1 cellular context compared by ENCODE assay signal in genomic region chr9:137492464-137493162, GRCh38.
TF ChIP-seq lines count a peak whose summit lies in the region.

No MANE protein-coding gene starts in this region.

TF ChIP-seq in K562, 482 proteins besides CTCF, POLR2A, EP300 and RAD21:
- TF ChIP-seq MTA1 (IDR thresholded peaks at IDR 0.05; ENCODE audit: borderline replicate concordance) (no peak), REST (CRISPR knock-in tag; IDR thresholded peaks at IDR 0.05; ENCODE audit: low read depth) (no peak), NFYB (IDR thresholded peaks at IDR 0.05; ENCODE audit: extremely low read depth, insufficient read length) (no peak), SP2 (IDR thresholded peaks at IDR 0.05; ENCODE audit: extremely low read depth, low read depth, low read length, poor library complexity, severe bottlenecking) (no peak), CREB3L1 (IDR thresholded peaks at IDR 0.05; ENCODE audit: borderline replicate concordance, low read depth) (no peak), HBP1 (CRISPR knock-in tag; IDR thresholded peaks at IDR 0.05) (no peak), DEAF1 (CRISPR knock-in tag; IDR thresholded peaks at IDR 0.05) (no peak), YY1 (IDR thresholded peaks at IDR 0.05; ENCODE audit: borderline replicate concordance in 1 of 3, control insufficient read depth in 1 of 3, extremely low read depth in 1 of 3, insufficient read depth in 3 of 3, insufficient read length in 1 of 3, insufficient replicate concordance in 2 of 3, low read depth in 1 of 3, low read length in 2 of 3) (no peak), FOXO4 (CRISPR knock-in tag; IDR thresholded peaks at IDR 0.05) (no peak), DIDO1 (tag; IDR thresholded peaks at IDR 0.05; ENCODE audit: low read depth) (no peak), VEZF1 (CRISPR knock-in tag; IDR thresholded peaks at IDR 0.05) (peak; percentile 78), PRMT5 (CRISPR knock-in tag; IDR thresholded peaks at IDR 0.05) (no peak), HMGN3 (IDR thresholded peaks at IDR 0.05; ENCODE audit: borderline replicate concordance, extremely low read depth, insufficient read length, low read depth, low read length) (no peak), ZNF133 (CRISPR knock-in tag; IDR thresholded peaks at IDR 0.05) (no peak), HIVEP1 (CRISPR knock-in tag; IDR thresholded peaks at IDR 0.05) (no peak), HDAC3 (IDR thresholded peaks at IDR 0.05; ENCODE audit: borderline replicate concordance, partially characterized antibody) (no peak), SP1 (CRISPR knock-in tag; IDR thresholded peaks at IDR 0.05) (peak; percentile 63; the same call in 1 of the 2 replicates), STAT5A (IDR thresholded peaks at IDR 0.05; ENCODE audit: borderline replicate concordance, low read length) (no peak), CGGBP1 (CRISPR knock-in tag; IDR thresholded peaks at IDR 0.05) (no peak), ZBTB7A (IDR thresholded peaks at IDR 0.05; ENCODE audit: borderline replicate concordance, control insufficient read depth, low read depth, low read length) (peak; percentile 77; the same call in 1 of the 2 replicates), MXD1 (CRISPR knock-in tag; IDR thresholded peaks at IDR 0.05; ENCODE audit: borderline replicate concordance, poor library complexity, severe bottlenecking) (no peak)
